Comparison of ENCODE assay signal across 25 cellular contexts in genomic region chr2:2560374-2561015, GRCh38.
DNase-seq lines count a peak whose midpoint lies in the region; FAIRE-seq and TF ChIP-seq lines count a peak whose summit lies in the region.
"Had no signal": no experiment of that assay in that cellular context is flagged by ENCODE, and none has a peak within 500 bp of the region (broad histone marks: within the 10 kb centered on the region; RNA-seq: fewer than 3 reads in every experiment).

No MANE protein-coding gene starts in this region.

- H3K27me3 Mint-ChIP-seq in endodermal cell (ENCODE audit: insufficient read depth), result peaks cover 1% of the 10 kb centered on the region
- H3K27me3 Mint-ChIP-seq: B cell; CD4-positive, alpha-beta T cell had no signal

- no peaks in the 10 kb centered on the region for H3K36me3 ChIP-seq in endodermal cell (ENCODE audit: control insufficient read depth, insufficient read depth, low read length)
- H3K36me3 ChIP-seq: BLaER1 had no signal

- no peak overlapping the region for H3K9ac ChIP-seq in endodermal cell (ENCODE audit: extremely low read depth, low read length, poor library complexity, severe bottlenecking)
- H3K9ac ChIP-seq: BLaER1, GM23248 had no signal

- no peak overlapping the region for H3K4me3 ChIP-seq in endodermal cell (ENCODE audit: low read length)
- H3K4me3 ChIP-seq: BLaER1, GM12878, GM23248 had no signal

- no peaks in the 10 kb centered on the region for H3K36me3 Mint-ChIP-seq in endodermal cell (ENCODE audit: low read depth)
- H3K36me3 Mint-ChIP-seq: CD14-positive monocyte had no signal

- peak; percentile 35 for DNase-seq in activated CD8-positive, alpha-beta memory T cell treated with anti-CD3 and anti-CD28 coated beads, Interleukin-2, amount 50 U/mL, for 48 hours
- no peak for DNase-seq in activated CD8-positive, alpha-beta memory T cell treated with anti-CD3 and anti-CD28 coated beads for 24 hours
- DNase-seq in endodermal cell, result peak; percentile 18
- peak; percentile 78 for DNase-seq in posterior vena cava (ENCODE audit: low spot score)
- DNase-seq in RCC 7860 (ENCODE audit: low spot score), result no peak
- DNase-seq in activated CD4-positive, CD25-positive, alpha-beta regulatory T cell treated with anti-CD3 and anti-CD28 coated beads, Interleukin-2, amount 50 U/mL, for 72 hours, result no peak
- no peak for DNase-seq in NCI-H1092 treated with DMSO at 0.1 percent for 48 hours (lab: John Stamatoyannopoulos, UW)
- DNase-seq: CD4-positive, alpha-beta T cell; CD8-positive, alpha-beta memory T cell; DMS 273 treated with DMSO at 0.1 percent for 48 hours; DMS79; EL; GDM1; GM23248; H7; HCEC 1CT had no signal

- H3K9me3 Mint-ChIP-seq in endodermal cell, result no peaks in the 10 kb centered on the region
- H3K9me3 Mint-ChIP-seq: CD4-positive, alpha-beta T cell had no signal

- no peak overlapping the region for H3K27ac ChIP-seq in endodermal cell (ENCODE audit: low read depth, low read length)
- H3K27ac ChIP-seq: 22Rv1, BLaER1, GM23248 had no signal

- no peaks in the 10 kb centered on the region for H3K4me1 ChIP-seq in endodermal cell (ENCODE audit: control insufficient read depth, insufficient read depth, low read length)

- no peaks in the 10 kb centered on the region for H3K27me3 ChIP-seq in endodermal cell (ENCODE audit: control insufficient read depth, insufficient read depth, low read length, poor library complexity, severe bottlenecking)
- H3K27me3 ChIP-seq: BLaER1 had no signal

- H3K9me3 ChIP-seq in endodermal cell (ENCODE audit: control insufficient read depth, low read length), result no peaks in the 10 kb centered on the region
- H3K9me3 ChIP-seq: BLaER1 had no signal

- H3K4me1 Mint-ChIP-seq in endodermal cell, result peaks cover 16% of the 10 kb centered on the region
- H3K4me1 Mint-ChIP-seq: B cell; CD14-positive monocyte; CD8-positive, alpha-beta memory T cell had no signal

- intact Hi-C loops in posterior vena cava (cut with DNase I), result no loop called here

- no peak overlapping the region for H3K4me3 Mint-ChIP-seq in endodermal cell
- H3K4me3 Mint-ChIP-seq: B cell; CD14-positive monocyte; CD4-positive, alpha-beta T cell; CD8-positive, alpha-beta memory T cell had no signal

- FAIRE-seq in RCC 7860 (lab: Jason Lieb, UNC), result no peak
- FAIRE-seq: A204.1, D721Med, GM12878, GM19239, H1 had no signal

- H3K27ac Mint-ChIP-seq in endodermal cell, result no peak overlapping the region
- H3K27ac Mint-ChIP-seq: B cell; CD4-positive, alpha-beta T cell; CD8-positive, alpha-beta memory T cell had no signal

- 89 to 93% methylated on average over 11 to 16 of the region's 16 CpGs for WGBS in endodermal cell (ENCODE audit: insufficient coverage in 1 of 2, insufficient read length in 1 of 2), 2 experiments

- no peak for TF ChIP-seq CTCF in endodermal cell (conservative IDR thresholded peaks at IDR 0.05)

Comparison
In these comparisons a context has a peak if more than half of its experiments do, and no peak if none do; other contexts are left out.
1. DNase-seq: peak in activated CD8-positive, alpha-beta memory T cell treated with anti-CD3 and anti-CD28 coated beads, Interleukin-2, amount 50 U/mL, for 48 hours (single experiment), endodermal cell (single experiment) and posterior vena cava (single experiment); none in activated CD8-positive, alpha-beta memory T cell treated with anti-CD3 and anti-CD28 coated beads for 24 hours (single experiment), RCC 7860 (single experiment), activated CD4-positive, CD25-positive, alpha-beta regulatory T cell treated with anti-CD3 and anti-CD28 coated beads, Interleukin-2, amount 50 U/mL, for 72 hours (single experiment) and NCI-H1092 treated with DMSO at 0.1 percent for 48 hours (single experiment).